Comparison of ENCODE assay signal across 28 cellular contexts in the genomic region with DNA sequence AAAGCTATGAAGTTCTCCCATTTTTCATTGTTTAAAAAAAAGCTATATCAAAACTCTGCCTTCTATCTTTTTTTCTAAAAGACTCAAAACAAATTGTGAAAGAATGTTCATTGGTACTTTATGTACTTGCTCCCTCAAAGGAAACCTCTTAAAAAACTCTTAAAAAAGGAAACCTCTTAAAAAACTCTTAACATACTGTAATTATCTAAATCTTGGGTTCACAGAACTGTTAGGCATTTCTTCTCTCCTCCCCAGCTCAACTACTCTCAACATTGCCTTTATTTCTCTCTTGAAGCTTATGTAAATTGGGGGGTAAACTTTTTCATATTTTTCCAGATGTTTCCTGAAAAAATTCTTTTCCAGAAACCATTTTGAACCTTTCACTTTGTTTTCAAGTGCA.
"Had no signal": no experiment of that assay in that cellular context is flagged by ENCODE, and none has a peak within 500 bp of the region (broad histone marks: within the 10 kb centered on the region; RNA-seq: fewer than 3 reads in every experiment).

No MANE protein-coding gene starts in this region.

- H3K9me3 ChIP-seq: ovary, psoas muscle, right lobe of liver, thoracic aorta, thyroid gland, tibial nerve, upper lobe of right lung, uterus had no signal

- H3K4me1 ChIP-seq: neural progenitor cell, parathyroid adenoma, psoas muscle, right lobe of liver, thyroid gland, tibial nerve, upper lobe of right lung, uterus had no signal

- H3K4me3 Mint-ChIP-seq: natural killer cell; nephron; neural progenitor cell; stimulated activated effector memory CD8-positive, alpha-beta T cell treated with anti-CD3 and anti-CD28 coated beads, Interleukin-12 subunit alpha, Interleukin-12 subunit beta, amount 100 ng/mL, for 72 hours; stimulated activated naive B cell treated with anti-CD40 and anti-IgM and Interleukin-4, amounts not matched to agents 10 μg/mL and 1 μg/mL and 100 μg/mL, for 72 hours; stimulated activated naive CD8-positive, alpha-beta T cell treated with anti-CD3 and anti-CD28 coated beads, Interleukin-15, Interleukin-2, amounts not matched to agents 100 ng/mL and 50 ng/mL, for 24 hours; type B pancreatic cell had no signal

- H3K27me3 ChIP-seq: neural progenitor cell, ovary, right lobe of liver, sigmoid colon, stomach, thyroid gland, tibial nerve, upper lobe of right lung, uterus had no signal

- H2AFZ ChIP-seq: neural progenitor cell, parathyroid adenoma had no signal

- FAIRE-seq: small intestine had no signal

- H3K36me3 Mint-ChIP-seq: natural killer cell; neural progenitor cell; stimulated activated effector memory CD8-positive, alpha-beta T cell treated with anti-CD3 and anti-CD28 coated beads, Interleukin-12 subunit alpha, Interleukin-12 subunit beta, amount 100 ng/mL, for 72 hours; stimulated activated naive B cell treated with anti-CD40 and anti-IgM and Interleukin-4, amounts not matched to agents 10 μg/mL and 1 μg/mL and 100 μg/mL, for 72 hours; type B pancreatic cell had no signal

- H3K4me2 ChIP-seq: neural progenitor cell had no signal

- H3K79me2 ChIP-seq: parathyroid adenoma had no signal

- H3K9ac ChIP-seq: neural progenitor cell, parathyroid adenoma had no signal

- H3K9me3 Mint-ChIP-seq: natural killer cell, type B pancreatic cell had no signal

- H3K36me3 ChIP-seq: neural progenitor cell, ovary, right lobe of liver, sigmoid colon, stomach, thoracic aorta, thyroid gland, tibial nerve, upper lobe of right lung, uterus had no signal

- H3K27ac Mint-ChIP-seq: natural killer cell; neural progenitor cell; progenitor cell of endocrine pancreas; stimulated activated effector memory CD8-positive, alpha-beta T cell treated with anti-CD3 and anti-CD28 coated beads, Interleukin-12 subunit alpha, Interleukin-12 subunit beta, amount 100 ng/mL, for 72 hours; stimulated activated naive B cell treated with anti-CD40 and anti-IgM and Interleukin-4, amounts not matched to agents 10 μg/mL and 1 μg/mL and 100 μg/mL, for 72 hours; stimulated activated naive CD8-positive, alpha-beta T cell treated with anti-CD3 and anti-CD28 coated beads, Interleukin-15, Interleukin-2, amounts not matched to agents 100 ng/mL and 50 ng/mL, for 24 hours; type B pancreatic cell had no signal

- H3K4me3 ChIP-seq: neural progenitor cell, ovary, psoas muscle, right lobe of liver, sigmoid colon, stomach, thoracic aorta, thyroid gland, tibial nerve, upper lobe of right lung, uterus had no signal

- H3K27me3 Mint-ChIP-seq: progenitor cell of endocrine pancreas; stimulated activated naive B cell treated with anti-CD40 and anti-IgM and Interleukin-4, amounts not matched to agents 10 μg/mL and 1 μg/mL and 100 μg/mL, for 72 hours; stimulated activated naive CD8-positive, alpha-beta T cell treated with anti-CD3 and anti-CD28 coated beads, Interleukin-15, Interleukin-2, amounts not matched to agents 100 ng/mL and 50 ng/mL, for 24 hours had no signal

- DNase-seq: natural killer cell; occipital lobe; ovary; posterior cingulate gyrus; psoas muscle; right cardiac atrium; right lobe of liver; sigmoid colon; small intestine; stimulated activated CD4-positive, alpha-beta T cell treated with anti-CD3 and anti-CD28 coated beads, Interleukin-15, amount 100 ng/mL, for 24 hours; stimulated activated CD4-positive, alpha-beta T cell treated with anti-CD3 and anti-CD28 coated beads, Interleukin-2, amount 100 ng/mL, for 24 hours; stimulated activated CD4-positive, alpha-beta T cell treated with anti-CD3 and anti-CD28 coated beads, Interleukin-2, amount 100 ng/mL, for 48 hours; stimulated activated CD4-positive, alpha-beta T cell treated with anti-CD3 and anti-CD28 coated beads, Interleukin-4, amount 100 ng/mL, for 24 hours; stimulated activated naive B cell treated with anti-CD40 and anti-IgM and Interleukin-4, amounts not matched to agents 10 μg/mL and 1 μg/mL and 100 μg/mL, for 72 hours; stimulated activated naive CD4-positive, alpha-beta T cell treated with Interleukin-2 at 50 U/mL for 16 hours; stomach; thyroid gland; upper lobe of right lung; uterus had no signal

- H3K27ac ChIP-seq: neural progenitor cell, ovary, parathyroid adenoma, psoas muscle, right lobe of liver, sigmoid colon, stomach, thoracic aorta, thyroid gland, tibial nerve, upper lobe of right lung, uterus had no signal

- H3K4me1 Mint-ChIP-seq: natural killer cell; neural progenitor cell; stimulated activated effector memory CD8-positive, alpha-beta T cell treated with anti-CD3 and anti-CD28 coated beads, Interleukin-12 subunit alpha, Interleukin-12 subunit beta, amount 100 ng/mL, for 72 hours had no signal

- ATAC-seq: natural killer cell; psoas muscle; right cardiac atrium; right lobe of liver; stimulated activated effector memory CD8-positive, alpha-beta T cell treated with anti-CD3 and anti-CD28 coated beads, Interleukin-12 subunit alpha, Interleukin-12 subunit beta, amount 100 ng/mL, for 72 hours; stimulated activated naive B cell treated with anti-CD40 and anti-IgM and Interleukin-4, amounts not matched to agents 10 μg/mL and 1 μg/mL and 100 μg/mL, for 72 hours; upper lobe of right lung had no signal
